Comparison of ENCODE assay signal across 1 cellular context in genomic region chr20:31723282-31724078, GRCh38.
TF ChIP-seq lines count a peak whose summit lies in the region.

No MANE protein-coding gene starts in this region.

TF ChIP-seq in GM12878, 131 proteins besides CTCF, POLR2A, EP300 and RAD21 (continued from another document and continues in another):
- TF ChIP-seq NKRF (conservative IDR thresholded peaks at IDR 0.05) (peak; percentile 61), IKZF1 (conservative IDR thresholded peaks at IDR 0.05) (peak; percentile 52), NRF1 (conservative IDR thresholded peaks at IDR 0.05; ENCODE audit: low read depth, low read length) (no peak), ZBED1 (IDR thresholded peaks at IDR 0.05; ENCODE audit: borderline replicate concordance) (no peak), ZNF24 (IDR thresholded peaks at IDR 0.05) (peak; percentile 83), SMARCA5 (IDR thresholded peaks at IDR 0.05) (peak; percentile 82; the same call in 1 of the 2 replicates), SREBF2 (IDR thresholded peaks at IDR 0.05; ENCODE audit: low read length) (no peak), CBX5 (IDR thresholded peaks at IDR 0.05; ENCODE audit: low read depth) (no peak), IRF5 (IDR thresholded peaks at IDR 0.05; ENCODE audit: borderline replicate concordance) (no peak), CUX1 (IDR thresholded peaks at IDR 0.05; ENCODE audit: insufficient replicate concordance, low read depth, low read length) (no peak), KDM1A (IDR thresholded peaks at IDR 0.05; ENCODE audit: borderline replicate concordance) (no peak), USF2 (IDR thresholded peaks at IDR 0.05; ENCODE audit: borderline replicate concordance, low read depth, low read length) (no peak), NR2F1 (conservative IDR thresholded peaks at IDR 0.05) (peak; percentile 86), MLLT1 (IDR thresholded peaks at IDR 0.05) (no peak), SMC3 (IDR thresholded peaks at IDR 0.05; ENCODE audit: borderline replicate concordance, low read length) (peak; percentile 97), MAX (IDR thresholded peaks at IDR 0.05; ENCODE audit: low read depth, low read length) (0 out of 2 replicates have a peak, but pooled peaks have one; percentile 17), PAX8 (IDR thresholded peaks at IDR 0.05) (no peak), RCOR1 (conservative IDR thresholded peaks at IDR 0.05; ENCODE audit: low read depth, low read length) (no peak), IRF4 (IDR thresholded peaks at IDR 0.05; ENCODE audit: low read depth, low read length) (peak; percentile 87), ELK1 (IDR thresholded peaks at IDR 0.05; ENCODE audit: low read depth, low read length) (peak; percentile 96), E2F4 (IDR thresholded peaks at IDR 0.05; ENCODE audit: low read depth, low read length) (no peak), SUZ12 (IDR thresholded peaks at IDR 0.05; ENCODE audit: unreplicated experiment) (no peak), KLF5 (IDR thresholded peaks at IDR 0.05; ENCODE audit: partially characterized antibody) (peak; percentile 69), NFIC (IDR thresholded peaks at IDR 0.05; ENCODE audit: low read depth, low read length) (no peak), CREB1 (IDR thresholded peaks at IDR 0.05; ENCODE audit: low read depth) (peak; percentile 54; the same call in 1 of the 2 replicates), BHLHE40 (IDR thresholded peaks at IDR 0.05; ENCODE audit: borderline replicate concordance in 1 of 2, low read depth in 2 of 2, low read length in 1 of 2) (peak in 1 of 2 experiments; percentile 75; a peak in 2 of 4 replicates), RBBP5 (conservative IDR thresholded peaks at IDR 0.05) (peak; percentile 61; the same call in 1 of the 2 replicates), ZNF622 (IDR thresholded peaks at IDR 0.05) (no peak), SIX5 (IDR thresholded peaks at IDR 0.05; ENCODE audit: low read depth, low read length, severe bottlenecking) (no peak), TCF12 (IDR thresholded peaks at IDR 0.05; ENCODE audit: low read depth, low read length) (no peak), PKNOX1 (IDR thresholded peaks at IDR 0.05) (peak; percentile 99), HDAC2 (IDR thresholded peaks at IDR 0.05) (no peak), HDAC6 (IDR thresholded peaks at IDR 0.05; ENCODE audit: unreplicated experiment) (no peak), MYB (IDR thresholded peaks at IDR 0.05; ENCODE audit: borderline replicate concordance, low read depth, low read length) (no peak), YY1 (IDR thresholded peaks at IDR 0.05; ENCODE audit: low read depth, low read length) (peak; percentile 92), FOS (IDR thresholded peaks at IDR 0.05; ENCODE audit: borderline replicate concordance, extremely low read depth, insufficient read length) (peak; percentile 87), DPF2 (IDR thresholded peaks at IDR 0.05) (peak; percentile 100), ATF7 (IDR thresholded peaks at IDR 0.05; ENCODE audit: low read depth) (no peak), MXI1 (IDR thresholded peaks at IDR 0.05; ENCODE audit: low read depth, low read length) (peak; percentile 1; the same call in 1 of the 2 replicates), NFXL1 (IDR thresholded peaks at IDR 0.05; ENCODE audit: borderline replicate concordance) (no peak), ZNF687 (IDR thresholded peaks at IDR 0.05) (peak; percentile 53), FOXK2 (IDR thresholded peaks at IDR 0.05) (no peak), ZZZ3 (IDR thresholded peaks at IDR 0.05; ENCODE audit: control insufficient read depth, insufficient read length, low read depth) (no peak)
